Comparison of ENCODE assay signal across 9 cellular contexts in the genomic region with DNA sequence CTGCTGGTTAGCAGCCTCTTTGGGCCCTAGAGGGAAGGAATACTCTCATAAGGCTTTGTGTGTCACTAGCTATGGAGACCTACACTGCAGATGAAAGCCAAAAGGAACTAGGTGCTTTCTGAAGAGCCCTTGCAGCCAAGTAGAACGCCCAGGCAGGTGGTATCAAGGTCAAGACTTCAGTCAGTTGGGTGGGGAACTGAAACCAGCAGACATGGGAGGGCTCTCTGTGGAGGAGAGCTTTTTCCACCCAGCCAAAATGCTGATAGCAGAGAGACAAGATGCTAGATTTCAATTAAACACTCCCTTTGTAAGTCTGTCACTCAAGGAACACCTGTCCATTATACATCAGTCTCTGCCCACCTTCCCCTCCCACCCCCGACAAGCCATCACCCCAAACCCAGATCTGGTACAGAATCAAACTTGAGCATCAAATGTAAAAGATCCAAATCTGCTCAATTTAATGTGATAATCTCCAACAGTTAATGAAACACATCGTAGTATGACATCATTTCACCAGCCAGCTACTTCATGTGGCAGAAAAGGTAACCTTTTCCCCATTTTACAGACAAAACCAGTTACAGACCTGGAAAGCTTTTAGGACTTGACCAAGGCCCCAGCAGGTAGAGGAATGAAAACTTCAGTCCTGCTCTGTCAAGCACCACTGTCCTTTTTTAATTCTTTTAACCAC. TPM values are rescaled to one million over a fixed set of nuclear protein-coding genes. Genes with fewer than 3 reads are reported as not detected.
A peak's percentile ranks its signal among the peaks of the same experiment; 100 is the strongest.
DNase-seq lines count a peak whose midpoint lies in the region; ATAC-seq and TF ChIP-seq lines count a peak whose summit lies in the region.
"Had no signal": no experiment of that assay in that cellular context is flagged by ENCODE, and none has a peak within 500 bp of the region (broad histone marks: within the 10 kb centered on the region; RNA-seq: fewer than 3 reads in every experiment).

No MANE protein-coding gene starts in this region.

- peak overlapping the region in 2 of 11 experiments; percentile 22 to 44; a peak in 1 of 22 replicates for H3K9ac ChIP-seq in BLaER1 treated with 17β-estradiol and CSF1 and Interleukin-3, amounts not matched to agents 10 nM and 100 nM
- no peak overlapping the region for H3K9ac ChIP-seq in PC-3 (ENCODE audit: low read length)

- H3K4me3 ChIP-seq in BLaER1 treated with 17β-estradiol and CSF1 and Interleukin-3, amounts not matched to agents 10 nM and 100 nM, result no peak overlapping the region
- no peak overlapping the region for H3K4me3 ChIP-seq in PC-3 (ENCODE audit: low read length)
- H3K4me3 ChIP-seq in heart left ventricle, result no peak overlapping the region
- H3K4me3 ChIP-seq in left ventricle myocardium inferior, result no peak overlapping the region

- intact Hi-C loops in PC-3 (cut with micrococcal nuclease), result no loop called here
- intact Hi-C loops in heart left ventricle (cut with DNase I), result loop anchor here in 2 of 10 donors (5.0 to 10.0 kb wide), 2 partner anchors 103 to 116 kb away; a partner anchor contains a TSS
- intact Hi-C loops in left ventricle myocardium inferior (cut with micrococcal nuclease), result no loop called here

- ATAC-seq in GM19025 (IDR thresholded peaks at IDR 0.05; ENCODE audit: low read depth, unreplicated experiment) (peak; percentile 68), HG02870 (IDR thresholded peaks at IDR 0.05; ENCODE audit: unreplicated experiment) (peak; percentile 71), PC-3 (no peak), heart left ventricle (no peak)

- 78 to 90% (median 87%) methylated on average over 3 of the region's 3 CpGs for WGBS in heart left ventricle, 4 donors

- no peak overlapping the region for H3K27ac ChIP-seq in BLaER1 treated with 17β-estradiol and CSF1 and Interleukin-3, amounts not matched to agents 10 nM and 100 nM
- no peak overlapping the region for H3K27ac ChIP-seq in PC-3 (ENCODE audit: low read length)
- H3K27ac ChIP-seq in heart left ventricle, result no peak overlapping the region
- H3K27ac ChIP-seq in left ventricle myocardium inferior (replicated peaks), result no peak overlapping the region

- peak overlapping the region in 7 of 11 experiments; percentile 6 to 86 (median 78); a peak in 12 of 22 replicates for H3K4me2 ChIP-seq in BLaER1 treated with 17β-estradiol and CSF1 and Interleukin-3, amounts not matched to agents 10 nM and 100 nM
- H3K4me2 ChIP-seq in PC-3 (ENCODE audit: low read length), result no peak overlapping the region

- peaks cover 59 to 100% (median 93%) of the 10 kb centered on the region in 11 experiments; a peak in 21 of 22 replicates for H4K20me1 ChIP-seq in BLaER1 treated with 17β-estradiol and CSF1 and Interleukin-3, amounts not matched to agents 10 nM and 100 nM
- peaks cover 27% of the 10 kb centered on the region; the same call in 1 of the 2 replicates for H4K20me1 ChIP-seq in PC-3 (ENCODE audit: low read length)

- peaks cover 2% of the 10 kb centered on the region for H3F3A ChIP-seq in PC-3 (ENCODE audit: low read length, unreplicated experiment)

- no peaks in the 10 kb centered on the region for H3K27me3 ChIP-seq in BLaER1 treated with 17β-estradiol and CSF1 and Interleukin-3, amounts not matched to agents 10 nM and 100 nM
- H3K27me3 ChIP-seq in PC-3 (ENCODE audit: low read length) (no peaks in the 10 kb centered on the region), heart left ventricle (no peaks in the 10 kb centered on the region), left ventricle myocardium inferior (ENCODE audit: low read depth) (no peaks in the 10 kb centered on the region)
- H3K27me3 ChIP-seq: BE2C had no signal

- no peak for TF ChIP-seq POLR2A in heart left ventricle (IDR thresholded peaks at IDR 0.05)

- DNase-seq in PC-3 (no peak), heart left ventricle (no peak), NCI-H774 (lab: John Stamatoyannopoulos, UW) (no peak), iPS-NIHi7 (ENCODE audit: extremely low spot score) (no peak), left ventricle myocardium inferior (no peak)
- DNase-seq: BE2C had no signal

- TSS peak; percentile 3 for BruUV-seq in PC-3 (replicated peaks; lab: Mats Ljungman, UMichigan)

- peaks cover 55% of the 10 kb centered on the region for H3K79me2 ChIP-seq in PC-3 (ENCODE audit: low read length)

- peaks cover 0 to 8% (median 0%) of the 10 kb centered on the region in 11 experiments; a peak in 1 of 22 replicates for H3K9me3 ChIP-seq in BLaER1 treated with 17β-estradiol and CSF1 and Interleukin-3, amounts not matched to agents 10 nM and 100 nM (replicated peaks in 1 of 11)
- H3K9me3 ChIP-seq in PC-3 (ENCODE audit: low read length), result no peaks in the 10 kb centered on the region
- peaks cover 0 to 6% (median 0%) of the 10 kb centered on the region in 12 donors for H3K9me3 ChIP-seq in heart left ventricle
- no peaks in the 10 kb centered on the region for H3K9me3 ChIP-seq in left ventricle myocardium inferior (replicated peaks)
- H3K9me3 ChIP-seq: BE2C had no signal

- peaks cover 44 to 58% (median 55%) of the 10 kb centered on the region in 10 experiments for H3K4me1 ChIP-seq in BLaER1 treated with 17β-estradiol and CSF1 and Interleukin-3, amounts not matched to agents 10 nM and 100 nM
- H3K4me1 ChIP-seq in PC-3 (ENCODE audit: insufficient read depth, low read length), result no peaks in the 10 kb centered on the region
- H3K4me1 ChIP-seq in heart left ventricle, result peaks cover 0 to 17% (median 0%) of the 10 kb centered on the region in 12 donors
- peaks cover 47% of the 10 kb centered on the region for H3K4me1 ChIP-seq in left ventricle myocardium inferior

- no peak for TF ChIP-seq CTCF in PC-3 (conservative IDR thresholded peaks at IDR 0.05; ENCODE audit: low read depth, low read length)
- TF ChIP-seq CTCF in heart left ventricle (IDR thresholded peaks at IDR 0.05), result no peak
- no peak for TF ChIP-seq CTCF in left ventricle myocardium inferior (IDR thresholded peaks at IDR 0.05; ENCODE audit: borderline replicate concordance)

- H2AFZ ChIP-seq in PC-3 (ENCODE audit: low read length), result no peak overlapping the region

- H3K9me2 ChIP-seq in PC-3 (replicated peaks; ENCODE audit: low read length), result no peaks in the 10 kb centered on the region

- POLR2A ChIA-PET in PC-3 (lab: Charles Lee; ENCODE audit: unreplicated experiment), result no interaction called here

- peaks cover 73 to 97% (median 83%) of the 10 kb centered on the region in 11 experiments for H3K36me3 ChIP-seq in BLaER1 treated with 17β-estradiol and CSF1 and Interleukin-3, amounts not matched to agents 10 nM and 100 nM
- H3K36me3 ChIP-seq in PC-3 (ENCODE audit: low read depth, low read length), result peaks cover 96% of the 10 kb centered on the region
- H3K36me3 ChIP-seq in heart left ventricle, result peaks cover 0 to 85% (median 76%) of the 10 kb centered on the region in 9 donors
- peaks cover 85% of the 10 kb centered on the region for H3K36me3 ChIP-seq in left ventricle myocardium inferior

- CTCF ChIA-PET in PC-3 (lab: Charles Lee), result no interaction called here

RNA-seq across cellular contexts. Expression of a gene that starts 14.6 kb away (rescaled TPM):
- total RNA-seq in PC-3 (2014; rRNA removed), result 42.9 and 46.0 TPM in 2 replicates
- 100 to 1,000 TPM in 3 of 9 donors, 10 to 100 TPM in 6; 80.9 to 133 (median 88.8) TPM for total RNA-seq in heart left ventricle
- 100 to 1,000 TPM; 117 to 173 TPM for polyA plus RNA-seq in heart left ventricle
- 98.6 TPM for total RNA-seq in left ventricle myocardium inferior

RNA-seq across cellular contexts. Expression of a gene that starts 48.4 kb away (rescaled TPM):
- total RNA-seq in PC-3 (2014; rRNA removed), result 18.7 and 26.8 TPM in 2 replicates
- total RNA-seq in heart left ventricle, result 10 to 100 TPM; 17.9 to 24.1 (median 21.6) TPM
- polyA plus RNA-seq in heart left ventricle, result 10 to 100 TPM in 1 of 2 donors, 1 to 10 TPM in 1; 5.1 to 17.5 TPM
- 17.3 TPM for total RNA-seq in left ventricle myocardium inferior

Comparison
In these comparisons a context has a peak if more than half of its experiments do, and no peak if none do; other contexts are left out.
1. ATAC-seq: peak in GM19025 (single experiment) and HG02870 (single experiment); none in PC-3 (single experiment) and heart left ventricle (0 of 4).